Comparison of ENCODE assay signal across 27 cellular contexts in genomic region chr6:102204336-102204735, GRCh38.
"Had no signal": no experiment of that assay in that cellular context is flagged by ENCODE, and none has a peak within 500 bp of the region (broad histone marks: within the 10 kb centered on the region; RNA-seq: fewer than 3 reads in every experiment).

No MANE protein-coding gene starts in this region.

- H3K36me3 ChIP-seq: esophagus muscularis mucosa, heart right ventricle, left lung, lower lobe of right lung, ovary, prostate gland, sigmoid colon, upper lobe of left lung had no signal

- H3K4me3 ChIP-seq: body of pancreas, coronary artery, esophagus muscularis mucosa, heart right ventricle, left lung, lower lobe of right lung, ovary, prostate gland, sigmoid colon, upper lobe of left lung had no signal

- H3K27me3 Mint-ChIP-seq: activated CD4-positive, alpha-beta T cell treated with anti-CD3 and anti-CD28 coated beads for 36 hours; stimulated activated memory B cell treated with anti-CD40 and anti-IgM and Interleukin-4, amounts not matched to agents 10 μg/mL and 1 μg/mL and 100 μg/mL, for 72 hours; stimulated activated naive CD8-positive, alpha-beta T cell treated with anti-CD3 and anti-CD28 coated beads, Interleukin-15, amount 100 ng/mL, for 72 hours; T-cell had no signal

- H3K27ac ChIP-seq: body of pancreas, coronary artery, esophagus muscularis mucosa, heart right ventricle, left lung, lower lobe of right lung, ovary, prostate gland, sigmoid colon, upper lobe of left lung had no signal

- H3K27me3 ChIP-seq: body of pancreas, esophagus muscularis mucosa, heart right ventricle, left lung, sigmoid colon, upper lobe of left lung had no signal

- H3K4me3 Mint-ChIP-seq: activated CD4-positive, alpha-beta T cell treated with anti-CD3 and anti-CD28 coated beads for 36 hours; activated T-cell treated with anti-CD3 and anti-CD28 coated beads, Interleukin-2, amount 50 U/mL, for 72 hours; endodermal cell; nephron; stimulated activated memory B cell treated with anti-CD40 and anti-IgM and Interleukin-4, amounts not matched to agents 10 μg/mL and 1 μg/mL and 100 μg/mL, for 72 hours; stimulated activated naive CD8-positive, alpha-beta T cell treated with anti-CD3 and anti-CD28 coated beads, Interleukin-15, amount 100 ng/mL, for 72 hours; T-cell had no signal

- H3K36me3 Mint-ChIP-seq: stimulated activated memory B cell treated with anti-CD40 and anti-IgM and Interleukin-4, amounts not matched to agents 10 μg/mL and 1 μg/mL and 100 μg/mL, for 72 hours; T-cell had no signal

- ATAC-seq: activated CD4-positive, alpha-beta T cell treated with anti-CD3 and anti-CD28 coated beads for 36 hours; activated naive CD4-positive, alpha-beta T cell treated with anti-CD3 and anti-CD28 coated beads, Interleukin-2, amount 50 U/mL, for 72 hours; activated T-cell treated with anti-CD3 and anti-CD28 coated beads, Interleukin-2, amount 50 U/mL, for 72 hours; body of pancreas; heart right ventricle; left lung; lower lobe of right lung; stimulated activated memory B cell treated with anti-CD40 and anti-IgM and Interleukin-4, amounts not matched to agents 10 μg/mL and 1 μg/mL and 100 μg/mL, for 72 hours; stimulated activated naive CD8-positive, alpha-beta T cell treated with anti-CD3 and anti-CD28 coated beads, Interleukin-15, amount 100 ng/mL, for 72 hours; T-cell had no signal

- H3K27ac Mint-ChIP-seq: activated CD4-positive, alpha-beta T cell treated with anti-CD3 and anti-CD28 coated beads for 36 hours; activated naive CD4-positive, alpha-beta T cell treated with anti-CD3 and anti-CD28 coated beads, Interleukin-2, amount 50 U/mL, for 72 hours; activated T-cell treated with anti-CD3 and anti-CD28 coated beads, Interleukin-2, amount 50 U/mL, for 72 hours; endodermal cell; nephron; stimulated activated memory B cell treated with anti-CD40 and anti-IgM and Interleukin-4, amounts not matched to agents 10 μg/mL and 1 μg/mL and 100 μg/mL, for 72 hours; stimulated activated naive CD8-positive, alpha-beta T cell treated with anti-CD3 and anti-CD28 coated beads, Interleukin-15, amount 100 ng/mL, for 72 hours; T-cell had no signal

- DNase-seq: activated CD4-positive, alpha-beta T cell treated with anti-CD3 and anti-CD28 coated beads for 36 hours; activated CD4-positive, CD25-positive, alpha-beta regulatory T cell; activated naive CD4-positive, alpha-beta T cell; activated T-cell treated with anti-CD3 and anti-CD28 coated beads for 4 hours; activated T-cell treated with anti-CD3 and anti-CD28 coated beads, Interleukin-2, amount 50 U/mL, for 72 hours; aorta; body of pancreas; endodermal cell; foreskin melanocyte; heart right ventricle; left lung; lower lobe of right lung; ovary; sigmoid colon; small intestine; stimulated activated CD4-positive, alpha-beta T cell treated with anti-CD3 and anti-CD28 coated beads, Interleukin-4, amount 100 ng/mL, for 24 hours; stimulated activated CD8-positive, alpha-beta memory T cell treated with anti-CD3 and anti-CD28 coated beads, Interleukin-4, amount 100 ng/mL, for 48 hours; stimulated activated naive CD8-positive, alpha-beta T cell treated with anti-CD3 and anti-CD28 coated beads, Interleukin-15, amount 100 ng/mL, for 72 hours; substantia nigra; T-cell; upper lobe of left lung had no signal

- H3K4me1 ChIP-seq: body of pancreas, esophagus muscularis mucosa, heart right ventricle, left lung, lower lobe of right lung, prostate gland, sigmoid colon, upper lobe of left lung had no signal

- H3K9me3 ChIP-seq: body of pancreas, lower lobe of right lung, ovary, prostate gland, sigmoid colon, upper lobe of left lung had no signal

- H3K4me1 Mint-ChIP-seq: activated CD4-positive, alpha-beta T cell treated with anti-CD3 and anti-CD28 coated beads for 36 hours; endodermal cell; nephron; stimulated activated memory B cell treated with anti-CD40 and anti-IgM and Interleukin-4, amounts not matched to agents 10 μg/mL and 1 μg/mL and 100 μg/mL, for 72 hours; stimulated activated naive CD8-positive, alpha-beta T cell treated with anti-CD3 and anti-CD28 coated beads, Interleukin-15, amount 100 ng/mL, for 72 hours; T-cell had no signal
